Comparison of ENCODE assay signal across 16 cellular contexts in genomic region chr12:112001555-112001954, GRCh38. TPM values are rescaled to one million over a fixed set of nuclear protein-coding genes. Genes with fewer than 3 reads are reported as not detected.
DNase-seq lines count a peak whose midpoint lies in the region; ATAC-seq and TF ChIP-seq lines count a peak whose summit lies in the region.
"Had no signal": no experiment of that assay in that cellular context is flagged by ENCODE, and none has a peak within 500 bp of the region (broad histone marks: within the 10 kb centered on the region; RNA-seq: fewer than 3 reads in every experiment).

No MANE protein-coding gene starts in this region.

- H3K9me3 ChIP-seq in BLaER1 treated with 17β-estradiol and CSF1 and Interleukin-3, amounts not matched to agents 10 nM and 100 nM (replicated peaks in 1 of 11): no peaks in the 10 kb centered on the region
- H3K9me3 ChIP-seq in naive thymus-derived CD4-positive, alpha-beta T cell (ENCODE audit: control insufficient read depth in 2 of 3, low read length in 3 of 3): no peaks in the 10 kb centered on the region
- no peaks in the 10 kb centered on the region for H3K9me3 ChIP-seq in colonic mucosa

- intact Hi-C loops in naive thymus-derived CD4-positive, alpha-beta T cell (cut with micrococcal nuclease): no loop called here
- intact Hi-C loops in colonic mucosa (cut with DNase I): no loop called here

- peak overlapping the region in 1 of 11 experiments; percentile 25; a peak in 2 of 22 replicates for H3K9ac ChIP-seq in BLaER1 treated with 17β-estradiol and CSF1 and Interleukin-3, amounts not matched to agents 10 nM and 100 nM
- H3K9ac ChIP-seq in colonic mucosa (ENCODE audit: low read depth in 2 of 2, low read length in 2 of 2): no peak overlapping the region

- H3K4me3 Mint-ChIP-seq in IgD-negative memory B cell: peak overlapping the region; percentile 30 to 70 (median 42)
- peak overlapping the region; percentile 10 for H3K4me3 Mint-ChIP-seq in activated naive CD8-positive, alpha-beta T cell treated with anti-CD3 and anti-CD28 coated beads, Interleukin-2, amount 50 U/mL, for 24 hours
- peak overlapping the region; percentile 37 to 91 (median 83) for H3K4me3 Mint-ChIP-seq in naive thymus-derived CD4-positive, alpha-beta T cell

- H3K36me3 ChIP-seq in BLaER1 treated with 17β-estradiol and CSF1 and Interleukin-3, amounts not matched to agents 10 nM and 100 nM: no peaks in the 10 kb centered on the region; a peak in 1 of 22 replicates
- H3K36me3 ChIP-seq in naive thymus-derived CD4-positive, alpha-beta T cell (ENCODE audit: control insufficient read depth in 2 of 3, insufficient read depth in 3 of 3, low read length in 3 of 3): no peaks in the 10 kb centered on the region
- H3K36me3 ChIP-seq in colonic mucosa: no peaks in the 10 kb centered on the region
- H3K36me3 ChIP-seq: WERI-Rb-1 had no signal

- peaks cover 4% of the 10 kb centered on the region for H3K27me3 Mint-ChIP-seq in IgD-negative memory B cell
- no peaks in the 10 kb centered on the region for H3K27me3 Mint-ChIP-seq in activated naive CD8-positive, alpha-beta T cell treated with anti-CD3 and anti-CD28 coated beads, Interleukin-2, amount 50 U/mL, for 24 hours
- H3K27me3 Mint-ChIP-seq in naive thymus-derived CD4-positive, alpha-beta T cell: no peaks in the 10 kb centered on the region

- peak; percentile 92 for ATAC-seq in activated naive CD8-positive, alpha-beta T cell treated with anti-CD3 and anti-CD28 coated beads, Interleukin-2, amount 50 U/mL, for 24 hours
- ATAC-seq in naive thymus-derived CD4-positive, alpha-beta T cell: no peak

- H3K4me1 ChIP-seq in BLaER1 treated with 17β-estradiol and CSF1 and Interleukin-3, amounts not matched to agents 10 nM and 100 nM: peaks cover 31 to 81% (median 56%) of the 10 kb centered on the region in 10 experiments
- H3K4me1 ChIP-seq in naive thymus-derived CD4-positive, alpha-beta T cell (ENCODE audit: control insufficient read depth in 2 of 2, insufficient read depth in 2 of 2, low read length in 2 of 2): peaks cover 39 to 46% of the 10 kb centered on the region in 2 donors
- H3K4me1 ChIP-seq in colonic mucosa: no peaks in the 10 kb centered on the region

- H3K27ac ChIP-seq in BLaER1 treated with 17β-estradiol and CSF1 and Interleukin-3, amounts not matched to agents 10 nM and 100 nM: peak overlapping the region in 1 of 11 experiments; percentile 50; a peak in 2 of 22 replicates
- H3K27ac ChIP-seq in naive thymus-derived CD4-positive, alpha-beta T cell (ENCODE audit: low read depth, low read length): peak overlapping the region; percentile 62
- H3K27ac ChIP-seq in colonic mucosa: no peak overlapping the region
- H3K27ac ChIP-seq: WERI-Rb-1 had no signal

- H3K4me1 Mint-ChIP-seq in IgD-negative memory B cell: peaks cover 17 to 20% (median 19%) of the 10 kb centered on the region in 3 donors
- H3K4me1 Mint-ChIP-seq in activated naive CD8-positive, alpha-beta T cell treated with anti-CD3 and anti-CD28 coated beads, Interleukin-2, amount 50 U/mL, for 24 hours: peaks cover 67% of the 10 kb centered on the region
- peaks cover 45 to 88% (median 80%) of the 10 kb centered on the region in 7 donors for H3K4me1 Mint-ChIP-seq in naive thymus-derived CD4-positive, alpha-beta T cell

- H4K20me1 ChIP-seq in BLaER1 treated with 17β-estradiol and CSF1 and Interleukin-3, amounts not matched to agents 10 nM and 100 nM: peaks cover 0 to 23% (median 0%) of the 10 kb centered on the region in 11 experiments; a peak in 6 of 22 replicates

- POLR2A ChIA-PET in naive thymus-derived CD4-positive, alpha-beta T cell (lab: Charles Lee): interaction anchor here (0.9 to 14.9 kb wide), 5 partner anchors 7 to 27 kb away, joined by 3 to 285 read pairs (median 15); partner anchors contain the start of genes ERP29 and TMEM116

- DNase-seq in activated naive CD8-positive, alpha-beta T cell treated with anti-CD3 and anti-CD28 coated beads, Interleukin-2, amount 50 U/mL, for 24 hours: no peak
- no peak for DNase-seq in naive thymus-derived CD4-positive, alpha-beta T cell
- DNase-seq in NCI-H2171 treated with DMSO at 0.1 percent for 48 hours (lab: John Stamatoyannopoulos, UW): no peak
- DNase-seq in NCI-H1105 (lab: John Stamatoyannopoulos, UW): no peak
- no peak for DNase-seq in CD1c-positive myeloid dendritic cell (ENCODE audit: extremely low spot score)
- DNase-seq in colonic mucosa: no peak
- DNase-seq: activated gamma-delta T cell; cortex of kidney; foreskin fibroblast; NCI-H1417 treated with DMSO at 0.1 percent for 48 hours; NCI-H774; SHP77 treated with DMSO at 0.1 percent for 48 hours; stimulated activated CD4-positive, alpha-beta T cell treated with anti-CD3 and anti-CD28 coated beads, Interleukin-4, amount 100 ng/mL, for 4 hours; WERI-Rb-1 had no signal

- H3K4me2 ChIP-seq in BLaER1 treated with 17β-estradiol and CSF1 and Interleukin-3, amounts not matched to agents 10 nM and 100 nM: peak overlapping the region; percentile 62 to 85 (median 78); a peak in 21 of 22 replicates

- H3K27me3 ChIP-seq in BLaER1 treated with 17β-estradiol and CSF1 and Interleukin-3, amounts not matched to agents 10 nM and 100 nM: peaks cover 0 to 98% (median 0%) of the 10 kb centered on the region in 11 experiments; a peak in 8 of 22 replicates
- H3K27me3 ChIP-seq in naive thymus-derived CD4-positive, alpha-beta T cell (ENCODE audit: control insufficient read depth in 2 of 2, insufficient read depth in 2 of 2, low read length in 2 of 2): no peaks in the 10 kb centered on the region
- no peaks in the 10 kb centered on the region for H3K27me3 ChIP-seq in colonic mucosa

- H3K36me3 Mint-ChIP-seq in IgD-negative memory B cell: peaks cover 1% of the 10 kb centered on the region
- peaks cover 5% of the 10 kb centered on the region for H3K36me3 Mint-ChIP-seq in activated naive CD8-positive, alpha-beta T cell treated with anti-CD3 and anti-CD28 coated beads, Interleukin-2, amount 50 U/mL, for 24 hours (ENCODE audit: low read depth)
- peaks cover 0 to 27% (median 5%) of the 10 kb centered on the region in 5 donors for H3K36me3 Mint-ChIP-seq in naive thymus-derived CD4-positive, alpha-beta T cell

- CTCF ChIA-PET in naive thymus-derived CD4-positive, alpha-beta T cell (lab: Charles Lee): interaction anchor here (1.0 to 2.6 kb wide), 5 partner anchors 8 to 12 kb away, joined by 3 to 8 read pairs (median 5); partner anchors contain the start of genes ERP29 and TMEM116

- H3K4me3 ChIP-seq in BLaER1 treated with 17β-estradiol and CSF1 and Interleukin-3, amounts not matched to agents 10 nM and 100 nM: no peak overlapping the region
- H3K4me3 ChIP-seq in naive thymus-derived CD4-positive, alpha-beta T cell (ENCODE audit: low read length): peak overlapping the region; percentile 49
- no peak overlapping the region for H3K4me3 ChIP-seq in colonic mucosa

- no peaks in the 10 kb centered on the region for H3K9me3 Mint-ChIP-seq in IgD-negative memory B cell
- H3K9me3 Mint-ChIP-seq in activated naive CD8-positive, alpha-beta T cell treated with anti-CD3 and anti-CD28 coated beads, Interleukin-2, amount 50 U/mL, for 24 hours: no peaks in the 10 kb centered on the region
- H3K9me3 Mint-ChIP-seq in naive thymus-derived CD4-positive, alpha-beta T cell: no peaks in the 10 kb centered on the region

- TF ChIP-seq CTCF in colonic mucosa (IDR thresholded peaks at IDR 0.05): no peak

- H3K27ac Mint-ChIP-seq in IgD-negative memory B cell: peak overlapping the region in 1 of 3 donors; percentile 50
- peak overlapping the region; percentile 80 for H3K27ac Mint-ChIP-seq in activated naive CD8-positive, alpha-beta T cell treated with anti-CD3 and anti-CD28 coated beads, Interleukin-2, amount 50 U/mL, for 24 hours
- H3K27ac Mint-ChIP-seq in naive thymus-derived CD4-positive, alpha-beta T cell: peak overlapping the region; percentile 72 to 97 (median 92)

RNA-seq across cellular contexts. Expression of gene TMEM116, which starts 11.4 kb away (rescaled TPM):
- 10.1 TPM for polyA plus RNA-seq in IgD-negative memory B cell
- 10 to 100 TPM; 12.6 to 29.3 (median 23.0) TPM for total RNA-seq in naive thymus-derived CD4-positive, alpha-beta T cell
- polyA plus RNA-seq in naive thymus-derived CD4-positive, alpha-beta T cell: 10 to 100 TPM in 1 of 2 donors, 1 to 10 TPM in 1; 8.7 to 13.3 TPM
- total RNA-seq in colonic mucosa: 1 to 10 TPM; 5.2 to 8.5 TPM

RNA-seq across cellular contexts. Expression of gene ERP29, which starts 11.7 kb away (rescaled TPM):
- 257 TPM for polyA plus RNA-seq in IgD-negative memory B cell
- total RNA-seq in naive thymus-derived CD4-positive, alpha-beta T cell: 100 to 1,000 TPM; 115 to 184 (median 127) TPM
- polyA plus RNA-seq in naive thymus-derived CD4-positive, alpha-beta T cell: 100 to 1,000 TPM; 219 to 253 TPM
- 100 to 1,000 TPM; 136 to 152 TPM for total RNA-seq in colonic mucosa

Comparison
In these comparisons a context has a peak if more than half of its experiments do, and no peak if none do; other contexts are left out.
1. H3K4me3 Mint-ChIP-seq: peak in every context shown above with its lines; median percentile 83 in naive thymus-derived CD4-positive, alpha-beta T cell; 42 in IgD-negative memory B cell; 10 in activated naive CD8-positive, alpha-beta T cell treated with anti-CD3 and anti-CD28 coated beads, Interleukin-2, amount 50 U/mL, for 24 hours.